In genomic region chr5:143968071-143968878, GRCh38 we compare ENCODE assay signal across 8 cellular contexts.
DNase-seq lines count a peak whose midpoint lies in the region; ATAC-seq, FAIRE-seq and TF ChIP-seq lines count a peak whose summit lies in the region.

No MANE protein-coding gene starts in this region.

- CTCF ChIA-PET in endothelial cell of umbilical vein (lab: Charles Lee): interaction anchor here (0.6 to 3.7 kb wide), 18 partner anchors 8 to 1047 kb away, joined by 3 to 31 read pairs (median 4); partner anchors contain the start of gene NR3C1

- H3K79me2 ChIP-seq in endothelial cell of umbilical vein (ENCODE audit: control insufficient read depth, insufficient read depth, low read length) (no peaks in the 10 kb centered on the region), osteoblast (ENCODE audit: insufficient read depth, low read length) (no peaks in the 10 kb centered on the region)

- POLR2A ChIA-PET in endothelial cell of umbilical vein (lab: Charles Lee): no interaction called here

- no peaks in the 10 kb centered on the region for H3K4me1 ChIP-seq in cardiac muscle cell (ENCODE audit: low read depth)
- H3K4me1 ChIP-seq in right cardiac atrium (ENCODE audit: control insufficient read depth, insufficient read depth, low read length): no peaks in the 10 kb centered on the region
- H3K4me1 ChIP-seq in endothelial cell of umbilical vein (ENCODE audit: control insufficient read depth, extremely low read depth, insufficient read depth, low read length): peaks cover 9% of the 10 kb centered on the region
- peaks cover 16% of the 10 kb centered on the region for H3K4me1 ChIP-seq in osteoblast (ENCODE audit: insufficient read depth, low read length)

- no peak for TF ChIP-seq POLR2A in endothelial cell of umbilical vein (IDR thresholded peaks at IDR 0.05; ENCODE audit: low read depth, low read length)

- H3K4me2 ChIP-seq in endothelial cell of umbilical vein (ENCODE audit: insufficient read depth, low read length): no peak overlapping the region
- H3K4me2 ChIP-seq in osteoblast (ENCODE audit: insufficient read depth, low read length): no peak overlapping the region

- peak; percentile 7 to 58 for DNase-seq in cardiac muscle cell (ENCODE audit: low read depth in 1 of 2, low spot score in 1 of 2)
- DNase-seq in right cardiac atrium: no peak
- DNase-seq in NCI-H460 (ENCODE audit: extremely low read depth, low read depth): peak; percentile 34
- DNase-seq in endothelial cell of umbilical vein (ENCODE audit: low read depth, low spot score): peak; percentile 54
- peak; percentile 61 for DNase-seq in osteoblast (ENCODE audit: insufficient read length, low spot score, missing footprints)
- DNase-seq in NCI-H1048 (lab: John Stamatoyannopoulos, UW): no peak
- no peak for DNase-seq in stimulated activated CD4-positive, alpha-beta T cell treated with anti-CD3 and anti-CD28 coated beads, Interleukin-15, amount 100 ng/mL, for 24 hours

- 86% methylated on average over 3 of the region's 3 CpGs for WGBS in right cardiac atrium

- H3K27ac ChIP-seq in cardiac muscle cell (no peak overlapping the region), right cardiac atrium (ENCODE audit: low read length) (no peak overlapping the region), endothelial cell of umbilical vein (ENCODE audit: insufficient read depth, low read depth, low read length) (no peak overlapping the region), osteoblast (ENCODE audit: low read depth, low read length) (peak overlapping the region; percentile 43)

- intact Hi-C loops in right cardiac atrium (cut with DNase I) (no loop called here), endothelial cell of umbilical vein (cut with micrococcal nuclease) (loop anchor here (1.0 to 5.0 kb wide), 7 partner anchors 143 to 1044 kb away; partner anchors contain the start of gene NR3C1)

- BruUV-seq in endothelial cell of umbilical vein (replicated peaks; lab: Mats Ljungman, UMichigan): no TSS peak

- FAIRE-seq in endothelial cell of umbilical vein (lab: Jason Lieb, UNC): peak; percentile 8

- H3K9ac ChIP-seq in endothelial cell of umbilical vein (replicated peaks; ENCODE audit: extremely low read depth, insufficient read depth, low read length): no peak overlapping the region

- no peak overlapping the region for H3K4me3 ChIP-seq in cardiac muscle cell
- no peak overlapping the region for H3K4me3 ChIP-seq in right cardiac atrium (ENCODE audit: low read length)
- H3K4me3 ChIP-seq in endothelial cell of umbilical vein (replicated peaks in 1 of 3; ENCODE audit: insufficient read depth in 1 of 3, low read depth in 1 of 3, low read length in 3 of 3): no peak overlapping the region
- H3K4me3 ChIP-seq in osteoblast (ENCODE audit: insufficient read depth, low read length): no peak overlapping the region

- ATAC-seq in right cardiac atrium: no peak
- ATAC-seq in HG02885 (IDR thresholded peaks at IDR 0.05; ENCODE audit: poor library complexity, unreplicated experiment): peak; percentile 67

- H3K36me3 ChIP-seq in cardiac muscle cell (no peaks in the 10 kb centered on the region), endothelial cell of umbilical vein (ENCODE audit: control insufficient read depth in 2 of 2, extremely low read depth in 1 of 2, insufficient read depth in 2 of 2, low read length in 2 of 2) (no peaks in the 10 kb centered on the region), osteoblast (ENCODE audit: insufficient read depth, low read length) (no peaks in the 10 kb centered on the region)

- H3K9me1 ChIP-seq in endothelial cell of umbilical vein (replicated peaks; ENCODE audit: control insufficient read depth, extremely low read depth, insufficient read depth, low read length): no peaks in the 10 kb centered on the region

- dilution Hi-C loops in endothelial cell of umbilical vein (cut with MboI; ENCODE audit: extremely low pct_ligation_motif_present, low sequenced_read_pairs): no loop called here

- H3K27me3 ChIP-seq in cardiac muscle cell (no peaks in the 10 kb centered on the region), right cardiac atrium (ENCODE audit: control insufficient read depth, insufficient read depth) (no peaks in the 10 kb centered on the region), endothelial cell of umbilical vein (ENCODE audit: control insufficient read depth in 2 of 2, insufficient read depth in 2 of 2, low read length in 2 of 2) (no peaks in the 10 kb centered on the region), osteoblast (ENCODE audit: insufficient read depth, low read length) (no peaks in the 10 kb centered on the region)

- TF ChIP-seq CTCF in cardiac muscle cell (IDR thresholded peaks at IDR 0.05; ENCODE audit: low read depth, low read length): peak; percentile 48
- peak in 1 of 2 donors; percentile 18 for TF ChIP-seq CTCF in endothelial cell of umbilical vein (IDR thresholded peaks at IDR 0.05; ENCODE audit: extremely low read depth in 1 of 2, insufficient read depth in 1 of 2, low read depth in 1 of 2, low read length in 2 of 2)
- TF ChIP-seq CTCF in osteoblast (IDR thresholded peaks at IDR 0.05; ENCODE audit: extremely low read depth, low read depth, low read length): peak; percentile 54

- H3K9me3 ChIP-seq in cardiac muscle cell (ENCODE audit: low read depth) (no peaks in the 10 kb centered on the region), right cardiac atrium (ENCODE audit: control insufficient read depth, low read length) (no peaks in the 10 kb centered on the region), endothelial cell of umbilical vein (replicated peaks; ENCODE audit: control insufficient read depth, insufficient read depth, low read length) (no peaks in the 10 kb centered on the region), osteoblast (ENCODE audit: low read depth, low read length) (no peaks in the 10 kb centered on the region)

- no peak overlapping the region for H2AFZ ChIP-seq in endothelial cell of umbilical vein (ENCODE audit: low read depth, low read length)
- H2AFZ ChIP-seq in osteoblast (ENCODE audit: low read length): no peak overlapping the region

- H4K20me1 ChIP-seq in endothelial cell of umbilical vein (replicated peaks; ENCODE audit: control insufficient read depth, extremely low read depth, insufficient read depth, low read length) (no peaks in the 10 kb centered on the region), osteoblast (ENCODE audit: insufficient read depth, low read length) (no peaks in the 10 kb centered on the region)

TF ChIP-seq in endothelial cell of umbilical vein, 7 proteins besides CTCF, POLR2A, EP300 and RAD21:
- no peak for TF ChIP-seq EZH2 (IDR thresholded peaks at IDR 0.05; ENCODE audit: borderline replicate concordance, low read depth, low read length, severe bottlenecking)
- peak; percentile 42 for TF ChIP-seq GATA2 (IDR thresholded peaks at IDR 0.05; ENCODE audit: insufficient read depth, insufficient read length, low read depth, low read length)

Comparison
In these comparisons a context has a peak if more than half of its experiments do, and no peak if none do; other contexts are left out.
1. DNase-seq: peak in cardiac muscle cell (2 of 2), NCI-H460 (single experiment), endothelial cell of umbilical vein (single experiment) and osteoblast (single experiment); none in right cardiac atrium (0 of 3), NCI-H1048 (single experiment) and stimulated activated CD4-positive, alpha-beta T cell treated with anti-CD3 and anti-CD28 coated beads, Interleukin-15, amount 100 ng/mL, for 24 hours (single experiment).